ENCODE assay signal across 28 cellular contexts in genomic region chr5:120386981-120387380, GRCh38.
DNase-seq lines count a peak whose midpoint lies in the region; ATAC-seq and TF ChIP-seq lines count a peak whose summit lies in the region.
"Had no signal": no experiment of that assay in that cellular context is flagged by ENCODE, and none has a peak within 500 bp of the region (broad histone marks: within the 10 kb centered on the region; RNA-seq: fewer than 3 reads in every experiment).

No MANE protein-coding gene starts in this region.

- intact Hi-C loops in gastrocnemius medialis (cut with DNase I; ENCODE audit: low total_unique reads) = no loop called here
- intact Hi-C loops in uterus (cut with DNase I; ENCODE audit: low total_unique reads) = no loop called here

- H3K9me3 ChIP-seq in adipocyte (ENCODE audit: control insufficient read depth, low read length) (no peaks in the 10 kb centered on the region), gastrocnemius medialis (no peaks in the 10 kb centered on the region), uterus (no peaks in the 10 kb centered on the region)
- H3K9me3 ChIP-seq: mucosa of descending colon, testis had no signal

- no peak overlapping the region for H3K4me3 ChIP-seq in HL-60 (replicated peaks; ENCODE audit: insufficient read depth, low read length)
- H3K4me3 ChIP-seq in adipocyte (ENCODE audit: low read length) = no peak overlapping the region
- no peak overlapping the region for H3K4me3 ChIP-seq in gastrocnemius medialis
- no peak overlapping the region for H3K4me3 ChIP-seq in uterus
- H3K4me3 ChIP-seq: K562, lung, mucosa of descending colon, SK-N-MC, testis had no signal

- no peak overlapping the region for H3K4me3 Mint-ChIP-seq in naive thymus-derived CD8-positive, alpha-beta T cell
- H3K4me3 Mint-ChIP-seq: activated T-cell treated with anti-CD3 and anti-CD28 coated beads, Interleukin-2, amount 50 U/mL, for 72 hours; central memory CD8-positive, alpha-beta T cell; dendritic cell treated with granulocyte-macrophage colony-stimulating factor and Interleukin-4, amounts not matched to agents 40 ng/mL and 50 ng/mL, for 4 days; endodermal cell; nephron; T-helper 17 cell had no signal

- H3K4me1 ChIP-seq in adipocyte (ENCODE audit: control insufficient read depth, insufficient read depth, low read length) (peaks cover 26% of the 10 kb centered on the region), gastrocnemius medialis (no peaks in the 10 kb centered on the region), uterus (no peaks in the 10 kb centered on the region)
- H3K4me1 ChIP-seq: testis had no signal

- H3K9me3 Mint-ChIP-seq in naive thymus-derived CD8-positive, alpha-beta T cell = peaks cover 0 to 3% (median 0%) of the 10 kb centered on the region in 9 donors
- H3K9me3 Mint-ChIP-seq: dendritic cell treated with granulocyte-macrophage colony-stimulating factor and Interleukin-4, amounts not matched to agents 40 ng/mL and 50 ng/mL, for 4 days; endodermal cell; nephron had no signal

- H3K36me3 ChIP-seq in adipocyte (ENCODE audit: control insufficient read depth, insufficient read depth, low read length, severe bottlenecking) (no peaks in the 10 kb centered on the region), gastrocnemius medialis (no peaks in the 10 kb centered on the region), uterus (peaks cover 0 to 4% of the 10 kb centered on the region in 2 donors)

- no peaks in the 10 kb centered on the region for H3K27me3 ChIP-seq in HL-60 (ENCODE audit: insufficient read depth, poor library complexity, severe bottlenecking)
- no peaks in the 10 kb centered on the region for H3K27me3 ChIP-seq in adipocyte (replicated peaks; ENCODE audit: control insufficient read depth, insufficient read depth, low read length)
- H3K27me3 ChIP-seq in gastrocnemius medialis = no peaks in the 10 kb centered on the region
- H3K27me3 ChIP-seq in uterus = no peaks in the 10 kb centered on the region
- H3K27me3 ChIP-seq: testis had no signal

- H3K27ac Mint-ChIP-seq in naive thymus-derived CD8-positive, alpha-beta T cell = no peak overlapping the region
- H3K27ac Mint-ChIP-seq: activated T-cell treated with anti-CD3 and anti-CD28 coated beads, Interleukin-2, amount 50 U/mL, for 72 hours; dendritic cell treated with granulocyte-macrophage colony-stimulating factor and Interleukin-4, amounts not matched to agents 40 ng/mL and 50 ng/mL, for 4 days; endodermal cell; nephron; T-helper 17 cell had no signal

- peak overlapping the region; percentile 42; the same call in 1 of the 2 replicates for H3K27ac ChIP-seq in HL-60 (replicated peaks)
- peak overlapping the region in 3 of 4 donors; percentile 11 to 53 (median 41) for H3K27ac ChIP-seq in gastrocnemius medialis
- peak overlapping the region; percentile 38 for H3K27ac ChIP-seq in uterus
- H3K27ac ChIP-seq: C4-2B, testis had no signal

- ATAC-seq in gastrocnemius medialis = no peak
- ATAC-seq in HG03175 (IDR thresholded peaks at IDR 0.05; ENCODE audit: unreplicated experiment) = no peak
- no peak for ATAC-seq in naive thymus-derived CD8-positive, alpha-beta T cell
- ATAC-seq: activated CD4-positive, CD25-positive, alpha-beta regulatory T cell treated with anti-CD3 and anti-CD28 coated beads, Interleukin-2, amount 50 U/mL, for 24 hours; activated T-cell treated with anti-CD3 and anti-CD28 coated beads, Interleukin-2, amount 50 U/mL, for 72 hours; K562; mucosa of descending colon; T-helper 17 cell had no signal

- no peaks in the 10 kb centered on the region for H3K36me3 Mint-ChIP-seq in naive thymus-derived CD8-positive, alpha-beta T cell

- no peak for TF ChIP-seq CTCF in HL-60 (IDR thresholded peaks at IDR 0.05; ENCODE audit: insufficient read depth, low read length)
- no peak for TF ChIP-seq CTCF in gastrocnemius medialis (IDR thresholded peaks at IDR 0.05 in 4 of 5, conservative IDR thresholded peaks at IDR 0.05 in 1 of 5)
- no peak for TF ChIP-seq CTCF in uterus (IDR thresholded peaks at IDR 0.05)

- TF ChIP-seq POLR2A in gastrocnemius medialis (IDR thresholded peaks at IDR 0.05) = no peak
- TF ChIP-seq POLR2A in uterus (IDR thresholded peaks at IDR 0.05) = no peak

- no peak for DNase-seq in HL-60 (ENCODE audit: low read depth in 1 of 2, low spot score in 1 of 2)
- peak; percentile 5 for DNase-seq in adipocyte (ENCODE audit: low read depth)
- DNase-seq in gastrocnemius medialis = no peak
- DNase-seq in uterus = no peak
- no peak for DNase-seq in stimulated activated CD4-positive, alpha-beta T cell treated with anti-CD3 and anti-CD28 coated beads, Interleukin-15, amount 100 ng/mL, for 24 hours
- no peak for DNase-seq in naive thymus-derived CD8-positive, alpha-beta T cell
- DNase-seq: activated CD4-positive, alpha-beta T cell treated with anti-CD3 and anti-CD28 coated beads, Interleukin-2, amount 50 U/mL, for 48 hours; activated naive CD4-positive, alpha-beta T cell treated with Interleukin-2 at 50 U/mL for 16 hours; activated T-cell treated with anti-CD3 and anti-CD28 coated beads, Interleukin-2, amount 50 U/mL, for 72 hours; DMS79; endodermal cell; MM.1S; mucosa of descending colon; NCI-H1930; NCI-H524 treated with DMSO at 0.1 percent for 48 hours; OCI-M1; stimulated activated naive CD4-positive, alpha-beta T cell; T-helper 17 cell; testis had no signal

- in situ Hi-C loops in gastrocnemius medialis (cut with MboI; ENCODE audit: low sequenced_read_pairs in 4 of 4) = no loop called here

- no peaks in the 10 kb centered on the region for H3K27me3 Mint-ChIP-seq in naive thymus-derived CD8-positive, alpha-beta T cell
- H3K27me3 Mint-ChIP-seq: central memory CD8-positive, alpha-beta T cell; dendritic cell treated with granulocyte-macrophage colony-stimulating factor and Interleukin-4, amounts not matched to agents 40 ng/mL and 50 ng/mL, for 4 days; T-helper 17 cell had no signal

- H3K4me1 Mint-ChIP-seq in naive thymus-derived CD8-positive, alpha-beta T cell = peaks cover 0 to 3% (median 0%) of the 10 kb centered on the region in 4 donors
- H3K4me1 Mint-ChIP-seq: central memory CD8-positive, alpha-beta T cell; endodermal cell; nephron; T-helper 17 cell had no signal

- POLR2A ChIA-PET in naive thymus-derived CD8-positive, alpha-beta T cell (lab: Charles Lee) = no interaction called here

- peak overlapping the region; percentile 55 for H3K9ac ChIP-seq in adipocyte (ENCODE audit: low read length)
